Comparison of ENCODE assay signal across 8 cellular contexts in the genomic region with DNA sequence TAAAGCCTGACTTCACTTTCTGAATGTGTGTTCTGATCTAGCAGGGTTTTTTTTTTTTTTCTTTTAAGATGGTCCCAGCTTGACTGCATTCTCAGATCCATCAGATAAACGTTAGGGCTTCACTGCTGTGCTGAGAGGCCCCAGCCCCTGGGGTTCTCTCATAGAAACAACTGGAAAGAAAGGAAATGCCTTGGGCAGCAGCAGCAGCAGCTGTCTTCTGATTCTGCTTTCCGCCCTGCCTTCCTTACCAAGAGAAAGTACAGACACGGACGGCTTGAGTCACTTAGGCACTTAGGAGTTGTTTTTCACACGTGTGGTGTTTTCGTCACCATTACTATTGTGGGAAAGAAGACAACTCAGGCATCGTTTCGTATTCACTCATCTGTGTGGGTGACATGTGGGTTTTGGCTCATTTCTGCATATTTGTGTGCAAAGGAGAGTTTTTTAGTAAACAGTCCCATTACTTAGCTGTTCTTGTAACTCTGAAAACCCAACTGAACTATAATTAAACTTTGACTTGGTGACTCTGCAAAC.
DNase-seq lines count a peak whose midpoint lies in the region; ATAC-seq, FAIRE-seq and TF ChIP-seq lines count a peak whose summit lies in the region.

No MANE protein-coding gene starts in this region.

- 9% methylated on average over 8 of the region's 8 CpGs for WGBS in right cardiac atrium
- WGBS in small intestine, 3 donors: 5 to 6% (median 6%) methylated on average over 8 of the region's 8 CpGs

- H3K27ac ChIP-seq in HEK293 (ENCODE audit: extremely low read depth, low read depth, low read length) (no peak overlapping the region), Peyer's patch (peak overlapping the region; percentile 18 to 77 (median 68)), right cardiac atrium (ENCODE audit: low read length) (peak overlapping the region; percentile 84), small intestine (ENCODE audit: low read depth in 1 of 2, low read length in 1 of 2) (peak overlapping the region; percentile 35 to 87)

- DNase-seq in GM03348 (ENCODE audit: low spot score) (peak; percentile 87), Peyer's patch (peak in 2 of 3 donors; percentile 44 to 83), right cardiac atrium (peak in 1 of 3 donors; percentile 59), small intestine (peak; percentile 76), midbrain (lab: John Stamatoyannopoulos, UW) (no peak), SW 1271 (lab: John Stamatoyannopoulos, UW) (no peak)

- no peak for FAIRE-seq in small intestine (lab: Jason Lieb, UNC)

- H3K9me3 ChIP-seq in HEK293 (ENCODE audit: control insufficient read depth, insufficient read depth, low read depth, low read length) (no peaks in the 10 kb centered on the region), Peyer's patch (no peaks in the 10 kb centered on the region), right cardiac atrium (ENCODE audit: control insufficient read depth, low read length) (no peaks in the 10 kb centered on the region), small intestine (ENCODE audit: control insufficient read depth, low read depth) (no peaks in the 10 kb centered on the region)

- no peaks in the 10 kb centered on the region for H3K9me3 Mint-ChIP-seq in activated naive CD8-positive, alpha-beta T cell (ENCODE audit: low read depth)

- peak; percentile 69 to 72 for ATAC-seq in right cardiac atrium

- POLR2A ChIA-PET in HEK293 (lab: Yijun Ruan, JAX): no interaction called here

- no peaks in the 10 kb centered on the region for H3K27me3 Mint-ChIP-seq in activated naive CD8-positive, alpha-beta T cell

- peak overlapping the region; percentile 78 for H3K4me3 Mint-ChIP-seq in activated naive CD8-positive, alpha-beta T cell

- TF ChIP-seq POLR2A in Peyer's patch (IDR thresholded peaks at IDR 0.05): peak in 1 of 2 donors; percentile 45

- H3K36me3 Mint-ChIP-seq in activated naive CD8-positive, alpha-beta T cell: peaks cover 27% of the 10 kb centered on the region

- peaks cover 62% of the 10 kb centered on the region for H3K4me1 Mint-ChIP-seq in activated naive CD8-positive, alpha-beta T cell (ENCODE audit: low read depth)

- no peaks in the 10 kb centered on the region for H3K27me3 ChIP-seq in Peyer's patch
- no peaks in the 10 kb centered on the region for H3K27me3 ChIP-seq in right cardiac atrium (ENCODE audit: control insufficient read depth, insufficient read depth)
- no peaks in the 10 kb centered on the region for H3K27me3 ChIP-seq in small intestine (ENCODE audit: control insufficient read depth in 2 of 2, insufficient read depth in 2 of 2, low read length in 2 of 2)

- H3K36me3 ChIP-seq in HEK293 (ENCODE audit: control insufficient read depth in 2 of 2, insufficient read depth in 1 of 2, low read length in 2 of 2) (peaks cover 0 to 40% of the 10 kb centered on the region in 2 experiments; a peak in 1 of 3 replicates), Peyer's patch (peaks cover 0 to 12% (median 0%) of the 10 kb centered on the region in 3 donors), small intestine (ENCODE audit: control insufficient read depth in 2 of 2, insufficient read depth in 2 of 2, low read length in 2 of 2) (peaks cover 0 to under 1% of the 10 kb centered on the region in 2 donors)

- CTCF ChIA-PET in HEK293 (lab: Yijun Ruan, JAX): interaction anchor here (0.7 kb wide), 1 partner anchor 71 kb away, joined by 3 read pairs; no protein-coding TSS in a partner anchor

- no peaks in the 10 kb centered on the region for H3K4me1 ChIP-seq in HEK293 (ENCODE audit: control insufficient read depth, insufficient read depth, low read length)
- H3K4me1 ChIP-seq in Peyer's patch: peaks cover 0 to 52% (median 18%) of the 10 kb centered on the region in 4 donors
- H3K4me1 ChIP-seq in right cardiac atrium (ENCODE audit: control insufficient read depth, insufficient read depth, low read length): peaks cover 7% of the 10 kb centered on the region
- peaks cover 11 to 27% of the 10 kb centered on the region in 2 donors for H3K4me1 ChIP-seq in small intestine (ENCODE audit: control insufficient read depth in 2 of 2, insufficient read depth in 1 of 2, low read depth in 1 of 2, low read length in 1 of 2)

- H3K27ac Mint-ChIP-seq in activated naive CD8-positive, alpha-beta T cell: peak overlapping the region; percentile 99

- TF ChIP-seq CTCF in HEK293 (tag by site-specific recombination; IDR thresholded peaks at IDR 0.05) (no peak), Peyer's patch (IDR thresholded peaks at IDR 0.05) (no peak)

- H3K4me3 ChIP-seq in HEK293 (ENCODE audit: low read depth, low read length): no peak overlapping the region
- H3K4me3 ChIP-seq in Peyer's patch: no peak overlapping the region
- H3K4me3 ChIP-seq in right cardiac atrium (ENCODE audit: low read length): no peak overlapping the region
- H3K4me3 ChIP-seq in small intestine (ENCODE audit: low read depth in 1 of 2, low read length in 2 of 2): no peak overlapping the region

- intact Hi-C loops in right cardiac atrium (cut with DNase I): no loop called here

TF ChIP-seq in HEK293, 187 proteins besides CTCF, POLR2A, EP300 and RAD21:
- 0 out of 2 replicates have a peak, but pooled peaks have one; percentile 7 for TF ChIP-seq ZIC2 (tag by site-specific recombination; IDR thresholded peaks at IDR 0.05)
- 0 out of 2 replicates have a peak, but pooled peaks have one; percentile 21 for TF ChIP-seq TRIM28 (IDR thresholded peaks at IDR 0.05; ENCODE audit: borderline replicate concordance, low read length)
- TF ChIP-seq, protein P1, sequence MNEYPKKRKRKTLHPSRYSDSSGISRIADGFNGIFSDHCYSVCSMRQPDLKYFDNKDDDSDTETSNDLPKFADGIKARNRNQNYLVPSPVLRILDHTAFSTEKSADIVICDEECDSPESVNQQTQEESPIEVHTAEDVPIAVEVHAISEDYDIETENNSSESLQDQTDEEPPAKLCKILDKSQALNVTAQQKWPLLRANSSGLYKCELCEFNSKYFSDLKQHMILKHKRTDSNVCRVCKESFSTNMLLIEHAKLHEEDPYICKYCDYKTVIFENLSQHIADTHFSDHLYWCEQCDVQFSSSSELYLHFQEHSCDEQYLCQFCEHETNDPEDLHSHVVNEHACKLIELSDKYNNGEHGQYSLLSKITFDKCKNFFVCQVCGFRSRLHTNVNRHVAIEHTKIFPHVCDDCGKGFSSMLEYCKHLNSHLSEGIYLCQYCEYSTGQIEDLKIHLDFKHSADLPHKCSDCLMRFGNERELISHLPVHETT (tag by site-specific recombination; IDR thresholded peaks at IDR 0.05): no peak

Comparison
In these comparisons a context has a peak if more than half of its experiments do, and no peak if none do; other contexts are left out.
1. DNase-seq: peak in GM03348 (single experiment), Peyer's patch (2 of 3) and small intestine (single experiment); none in midbrain (single experiment) and SW 1271 (0 of 2).